25 cellular contexts compared by ENCODE assay signal in the genomic region with DNA sequence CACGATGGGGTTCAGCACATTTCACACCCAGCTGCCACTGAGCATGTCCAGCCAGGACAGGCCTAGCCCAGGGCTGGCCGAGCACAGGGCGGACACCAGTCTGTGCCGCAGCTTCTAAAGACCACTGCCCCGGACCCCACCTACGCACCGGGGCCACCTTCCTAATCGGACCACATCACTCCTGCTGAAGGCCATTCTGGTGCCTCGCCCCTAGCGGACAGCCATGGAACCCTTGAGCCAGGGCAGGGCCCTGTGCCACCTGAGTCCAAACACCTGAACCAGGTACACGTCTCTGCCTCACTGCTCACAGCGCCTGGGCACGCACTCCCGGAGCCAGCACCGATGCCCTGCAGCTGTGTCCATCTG. TPM values are rescaled to one million over a fixed set of nuclear protein-coding genes. Genes with fewer than 3 reads are reported as not detected.
DNase-seq lines count a peak whose midpoint lies in the region; ATAC-seq, FAIRE-seq and TF ChIP-seq lines count a peak whose summit lies in the region.
"Had no signal": no experiment of that assay in that cellular context is flagged by ENCODE, and none has a peak within 500 bp of the region (broad histone marks: within the 10 kb centered on the region; RNA-seq: fewer than 3 reads in every experiment).

No MANE protein-coding gene starts in this region.

- H3K9ac ChIP-seq in kidney (ENCODE audit: low read length in 2 of 2) = no peak overlapping the region
- no peak overlapping the region for H3K9ac ChIP-seq in mammary epithelial cell (ENCODE audit: insufficient read depth, low read length)
- H3K9ac ChIP-seq: BLaER1 treated with 17β-estradiol and CSF1 and Interleukin-3, amounts not matched to agents 10 nM and 100 nM had no signal

- FAIRE-seq in kidney (lab: Jason Lieb, UNC) = no peak
- FAIRE-seq: bronchial epithelial cell, endometrium, GM12891 had no signal

- intact Hi-C loops in activated naive CD4-positive, alpha-beta T cell treated with anti-CD3 and anti-CD28 coated beads for 36 hours (cut with micrococcal nuclease) = no loop called here
- intact Hi-C loops in kidney (cut with DNase I) = no loop called here
- intact Hi-C loops in mammary epithelial cell (cut with micrococcal nuclease) = no loop called here

- peaks cover 29% of the 10 kb centered on the region for H3K36me3 Mint-ChIP-seq in activated naive CD4-positive, alpha-beta T cell treated with anti-CD3 and anti-CD28 coated beads for 36 hours (ENCODE audit: low read depth)
- peaks cover 23 to 24% of the 10 kb centered on the region in 2 donors for H3K36me3 Mint-ChIP-seq in activated naive CD4-positive, alpha-beta T cell treated with anti-CD3 and anti-CD28 coated beads, Interleukin-2, amount 50 U/mL, for 72 hours

- H3K27ac Mint-ChIP-seq in activated naive CD4-positive, alpha-beta T cell treated with anti-CD3 and anti-CD28 coated beads for 36 hours = peak overlapping the region; percentile 46
- H3K27ac Mint-ChIP-seq in activated naive CD4-positive, alpha-beta T cell treated with anti-CD3 and anti-CD28 coated beads, Interleukin-2, amount 50 U/mL, for 72 hours = peak overlapping the region in 1 of 2 donors; percentile 50
- H3K27ac Mint-ChIP-seq: activated T-helper 1 cell treated with anti-CD3 and anti-CD28 coated beads, Interleukin-12 subunit alpha, Interleukin-12 subunit beta, Interleukin-2, Interleukin-4 antibody, amounts not matched to agents 30 ng/mL and 10 ng/mL and 1 ng/mL, durations not matched to agents 14 hours and 24 hours and 36 hours; dendritic cell treated with granulocyte-macrophage colony-stimulating factor and Interleukin-4, amounts not matched to agents 40 ng/mL and 50 ng/mL, for 4 days; mesothelial cell of epicardium; nephron progenitor cell; stimulated activated memory B cell treated with anti-CD40 and anti-IgM and Interleukin-4, amounts not matched to agents 10 μg/mL and 1 μg/mL and 100 μg/mL, for 72 hours had no signal

- H4K20me1 ChIP-seq in mammary epithelial cell (ENCODE audit: insufficient read depth, low read length) = no peaks in the 10 kb centered on the region

- no peak for ATAC-seq in activated naive CD4-positive, alpha-beta T cell treated with anti-CD3 and anti-CD28 coated beads, Interleukin-2, amount 50 U/mL, for 72 hours
- ATAC-seq: HCT116; stimulated activated memory B cell treated with anti-CD40 and anti-IgM and Interleukin-4, amounts not matched to agents 10 μg/mL and 1 μg/mL and 100 μg/mL, for 72 hours had no signal

- no peaks in the 10 kb centered on the region for H3K9me3 Mint-ChIP-seq in activated naive CD4-positive, alpha-beta T cell treated with anti-CD3 and anti-CD28 coated beads for 36 hours
- no peaks in the 10 kb centered on the region for H3K9me3 Mint-ChIP-seq in activated naive CD4-positive, alpha-beta T cell treated with anti-CD3 and anti-CD28 coated beads, Interleukin-2, amount 50 U/mL, for 72 hours
- H3K9me3 Mint-ChIP-seq: activated T-helper 1 cell treated with anti-CD3 and anti-CD28 coated beads, Interleukin-12 subunit alpha, Interleukin-12 subunit beta, Interleukin-2, Interleukin-4 antibody, amounts not matched to agents 30 ng/mL and 10 ng/mL and 1 ng/mL, durations not matched to agents 14 hours and 24 hours and 36 hours; dendritic cell treated with granulocyte-macrophage colony-stimulating factor and Interleukin-4, amounts not matched to agents 40 ng/mL and 50 ng/mL, for 4 days; mesothelial cell of epicardium; nephron progenitor cell had no signal

- peak; percentile 3 for DNase-seq in activated naive CD4-positive, alpha-beta T cell treated with anti-CD3 and anti-CD28 coated beads for 36 hours
- DNase-seq in activated naive CD4-positive, alpha-beta T cell treated with anti-CD3 and anti-CD28 coated beads, Interleukin-2, amount 50 U/mL, for 72 hours (ENCODE audit: low spot score in 2 of 2) = no peak
- DNase-seq in RWPE1 (ENCODE audit: low spot score) = no peak
- peak; percentile 70 for DNase-seq in kidney
- DNase-seq in suprapubic skin (ENCODE audit: low spot score in 2 of 2) = peak; percentile 58 to 65
- DNase-seq in substantia nigra (lab: John Stamatoyannopoulos, UW) = no peak
- DNase-seq in HPDE6-E6E7 (ENCODE audit: extremely low spot score) = no peak
- DNase-seq in mammary epithelial cell = no peak
- DNase-seq: ACHN; amniotic stem cell; NCI-H1694; NCI-H526; nephron progenitor cell; stimulated activated CD4-positive, alpha-beta T cell treated with anti-CD3 and anti-CD28 coated beads, Interleukin-1b, Interleukin-23, amount 100 ng/mL, for 48 hours; T-helper 9 cell; trophoblast cell had no signal

- no peak overlapping the region for H3K4me3 ChIP-seq in kidney (ENCODE audit: low read length in 2 of 2)
- no peak overlapping the region for H3K4me3 ChIP-seq in suprapubic skin
- no peak overlapping the region for H3K4me3 ChIP-seq in mammary epithelial cell (replicated peaks in 1 of 3; ENCODE audit: insufficient read depth in 1 of 3, low read depth in 2 of 3, low read length in 3 of 3)
- H3K4me3 ChIP-seq: BLaER1 treated with 17β-estradiol and CSF1 and Interleukin-3, amounts not matched to agents 10 nM and 100 nM had no signal

- H3K36me3 ChIP-seq in kidney (ENCODE audit: control insufficient read depth in 1 of 2, insufficient read depth in 2 of 2, low read length in 2 of 2) (no peaks in the 10 kb centered on the region), suprapubic skin (peaks cover 39% of the 10 kb centered on the region), mammary epithelial cell (ENCODE audit: insufficient read depth, low read length) (no peaks in the 10 kb centered on the region)

- 100% methylated on average over 2 of the region's 15 CpGs for WGBS in suprapubic skin
- WGBS in mammary epithelial cell (ENCODE audit: low coverage, missing lambda C conversion rate) = 87% methylated on average over 12 of the region's 15 CpGs

- dilution Hi-C loops in mammary epithelial cell (cut with HindIII; ENCODE audit: low sequenced_read_pairs) = no loop called here

- CTCF ChIA-PET in activated naive CD4-positive, alpha-beta T cell treated with anti-CD3 and anti-CD28 coated beads for 36 hours (lab: Charles Lee) = no interaction called here
- CTCF ChIA-PET in RWPE1 (lab: Yijun Ruan, JAX) = interaction anchor here (1.2 kb wide), 1 partner anchor 244 kb away, joined by 3 read pairs; no protein-coding TSS in a partner anchor
- CTCF ChIA-PET in mammary epithelial cell (lab: Charles Lee; ENCODE audit: low non-redundant PET) = no interaction called here

- no peaks in the 10 kb centered on the region for H3K4me1 Mint-ChIP-seq in activated naive CD4-positive, alpha-beta T cell treated with anti-CD3 and anti-CD28 coated beads for 36 hours (ENCODE audit: low read depth)
- H3K4me1 Mint-ChIP-seq: nephron progenitor cell had no signal

- in situ Hi-C loops in mammary epithelial cell (cut with MboI; ENCODE audit: low sequenced_read_pairs in 2 of 2) = no loop called here

- POLR2A ChIA-PET in RWPE1 (lab: Yijun Ruan, JAX; ENCODE audit: low non-redundant PET) = no interaction called here

- no TSS peak for BruUV-seq in mammary epithelial cell (replicated peaks; lab: Mats Ljungman, UMichigan)

- no peak for TF ChIP-seq POLR2A in suprapubic skin (IDR thresholded peaks at IDR 0.05)

- H3K4me3 Mint-ChIP-seq in activated naive CD4-positive, alpha-beta T cell treated with anti-CD3 and anti-CD28 coated beads for 36 hours = no peak overlapping the region
- H3K4me3 Mint-ChIP-seq: activated T-helper 1 cell treated with anti-CD3 and anti-CD28 coated beads, Interleukin-12 subunit alpha, Interleukin-12 subunit beta, Interleukin-2, Interleukin-4 antibody, amounts not matched to agents 30 ng/mL and 10 ng/mL and 1 ng/mL, durations not matched to agents 14 hours and 24 hours and 36 hours; dendritic cell treated with granulocyte-macrophage colony-stimulating factor and Interleukin-4, amounts not matched to agents 40 ng/mL and 50 ng/mL, for 4 days; mesothelial cell of epicardium; nephron progenitor cell; stimulated activated memory B cell treated with anti-CD40 and anti-IgM and Interleukin-4, amounts not matched to agents 10 μg/mL and 1 μg/mL and 100 μg/mL, for 72 hours had no signal

- H2AFZ ChIP-seq in mammary epithelial cell (ENCODE audit: low read depth, low read length) = no peak overlapping the region

- H3K9me3 ChIP-seq in kidney (ENCODE audit: control insufficient read depth in 1 of 2, low read length in 2 of 2) (no peaks in the 10 kb centered on the region), suprapubic skin (no peaks in the 10 kb centered on the region), mammary epithelial cell (replicated peaks; ENCODE audit: insufficient read depth, low read length) (no peaks in the 10 kb centered on the region)
- H3K9me3 ChIP-seq: BLaER1 treated with 17β-estradiol and CSF1 and Interleukin-3, amounts not matched to agents 10 nM and 100 nM had no signal

- no peaks in the 10 kb centered on the region for H3K27me3 Mint-ChIP-seq in activated naive CD4-positive, alpha-beta T cell treated with anti-CD3 and anti-CD28 coated beads for 36 hours (ENCODE audit: low read depth)
- H3K27me3 Mint-ChIP-seq: dendritic cell treated with granulocyte-macrophage colony-stimulating factor and Interleukin-4, amounts not matched to agents 40 ng/mL and 50 ng/mL, for 4 days; stimulated activated memory B cell treated with anti-CD40 and anti-IgM and Interleukin-4, amounts not matched to agents 10 μg/mL and 1 μg/mL and 100 μg/mL, for 72 hours had no signal

- no peaks in the 10 kb centered on the region for H3K27me3 ChIP-seq in suprapubic skin
- no peaks in the 10 kb centered on the region for H3K27me3 ChIP-seq in mammary epithelial cell (ENCODE audit: insufficient read depth, low read length)
- H3K27me3 ChIP-seq: BLaER1 treated with 17β-estradiol and CSF1 and Interleukin-3, amounts not matched to agents 10 nM and 100 nM had no signal

- H3K79me2 ChIP-seq in mammary epithelial cell (ENCODE audit: insufficient read depth, low read length) = no peaks in the 10 kb centered on the region

- no peak for TF ChIP-seq EP300 in suprapubic skin (IDR thresholded peaks at IDR 0.05)

- TF ChIP-seq CTCF in RWPE1 (conservative IDR thresholded peaks at IDR 0.05; ENCODE audit: low read depth) (no peak), kidney (IDR thresholded peaks at IDR 0.05; ENCODE audit: borderline replicate concordance, extremely low read depth, insufficient read depth) (no peak), suprapubic skin (IDR thresholded peaks at IDR 0.05) (no peak), mammary epithelial cell (conservative IDR thresholded peaks at IDR 0.05 in 1 of 2, IDR thresholded peaks at IDR 0.05 in 1 of 2; ENCODE audit: extremely low read depth in 1 of 2, insufficient read depth in 1 of 2, low read depth in 1 of 2, low read length in 2 of 2) (no peak)

- no peak overlapping the region for H3K4me2 ChIP-seq in mammary epithelial cell (ENCODE audit: insufficient read depth, low read depth, low read length)
- H3K4me2 ChIP-seq: BLaER1 treated with 17β-estradiol and CSF1 and Interleukin-3, amounts not matched to agents 10 nM and 100 nM had no signal

- H3K4me1 ChIP-seq in kidney (ENCODE audit: control insufficient read depth in 1 of 2, insufficient read depth in 1 of 2, low read depth in 1 of 2, low read length in 2 of 2) (peaks cover 0 to 1% of the 10 kb centered on the region in 2 donors), suprapubic skin (peaks cover 24% of the 10 kb centered on the region), mammary epithelial cell (ENCODE audit: insufficient read depth, low read length) (peaks cover 10% of the 10 kb centered on the region)

- H3K27ac ChIP-seq in RWPE1 (peak overlapping the region; percentile 76), kidney (ENCODE audit: low read depth in 2 of 2, low read length in 2 of 2) (no peak overlapping the region), suprapubic skin (no peak overlapping the region), substantia nigra (ENCODE audit: low read depth, low read length, poor library complexity, severe bottlenecking) (no peak overlapping the region), mammary epithelial cell (ENCODE audit: insufficient read depth, low read depth, low read length) (no peak overlapping the region)
- H3K27ac ChIP-seq: BLaER1 treated with 17β-estradiol and CSF1 and Interleukin-3, amounts not matched to agents 10 nM and 100 nM had no signal

RNA-seq across cellular contexts. Expression of a gene that starts 8.4 kb away (rescaled TPM):
- total RNA-seq in activated naive CD4-positive, alpha-beta T cell treated with anti-CD3 and anti-CD28 coated beads for 36 hours = 1 to 10 TPM; 1.7 to 1.8 TPM
- total RNA-seq in activated naive CD4-positive, alpha-beta T cell treated with anti-CD3 and anti-CD28 coated beads, Interleukin-2, amount 50 U/mL, for 72 hours = 1 to 10 TPM in 1 of 2 donors, under 1 TPM in 1; 0.61 to 3.6 TPM
- total RNA-seq in kidney (1.1 TPM), suprapubic skin (1 to 10 TPM in 1 of 4 donors, under 1 TPM in 3; 0.16 to 1.4 (median 0.53) TPM), mammary epithelial cell (under 1 TPM; 0.26 to 0.33 TPM)
- polyA plus RNA-seq in kidney (ENCODE audit: insufficient read depth, low read depth, low replicate concordance) (not detected), mammary epithelial cell (0.09 TPM)
- polyA minus RNA-seq in mammary epithelial cell = not detected
- total RNA-seq: bronchial epithelial cell had no signal

Comparison
In these comparisons a context has a peak if more than half of its experiments do, and no peak if none do; other contexts are left out.
1. DNase-seq: peak in activated naive CD4-positive, alpha-beta T cell treated with anti-CD3 and anti-CD28 coated beads for 36 hours (single experiment), kidney (single experiment) and suprapubic skin (2 of 2); none in activated naive CD4-positive, alpha-beta T cell treated with anti-CD3 and anti-CD28 coated beads, Interleukin-2, amount 50 U/mL, for 72 hours (0 of 2), RWPE1 (single experiment), substantia nigra (0 of 49), HPDE6-E6E7 (single experiment) and mammary epithelial cell (single experiment).